8 cellular contexts compared by ENCODE assay signal in the genomic region with DNA sequence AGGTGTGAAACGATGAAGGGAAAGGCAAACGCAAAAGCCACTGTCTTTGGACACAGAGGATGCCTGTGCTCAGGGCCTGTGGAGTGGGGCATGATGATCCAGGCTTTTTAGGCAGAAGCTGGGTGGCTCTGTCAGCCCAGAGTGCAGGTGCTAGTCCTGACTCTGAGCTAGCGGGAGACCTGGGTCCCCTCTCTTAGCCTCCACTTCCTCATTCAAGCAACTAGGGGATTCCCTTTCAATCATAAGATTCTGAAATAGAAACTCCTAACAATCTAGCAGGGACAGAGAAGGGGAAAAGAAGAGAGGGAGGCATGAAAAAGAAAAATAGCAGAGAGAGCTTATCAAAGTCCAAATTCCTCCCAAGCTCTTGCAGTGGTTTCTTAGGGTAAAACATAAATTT. TPM values are rescaled to one million over a fixed set of nuclear protein-coding genes. Genes with fewer than 3 reads are reported as not detected.
A peak's percentile ranks its signal among the peaks of the same experiment; 100 is the strongest.
DNase-seq lines count a peak whose midpoint lies in the region; ATAC-seq and TF ChIP-seq lines count a peak whose summit lies in the region.
"Had no signal": no experiment of that assay in that cellular context is flagged by ENCODE, and none has a peak within 500 bp of the region (broad histone marks: within the 10 kb centered on the region; RNA-seq: fewer than 3 reads in every experiment).

No MANE protein-coding gene starts in this region.

- peak overlapping the region in 5 of 6 donors; percentile 19 to 88 (median 86) for H3K27ac Mint-ChIP-seq in naive B cell
- H3K27ac Mint-ChIP-seq in activated CD8-positive, alpha-beta memory T cell treated with anti-CD3 and anti-CD28 coated beads, Interleukin-2, amount 10 ng/mL, durations not matched to agents 7 days and 5 days = no peak overlapping the region

- TF ChIP-seq POLR2A in thyroid gland (IDR thresholded peaks at IDR 0.05) = no peak

- no peaks in the 10 kb centered on the region for H3K27me3 ChIP-seq in thyroid gland

- no peaks in the 10 kb centered on the region for H3K9me3 Mint-ChIP-seq in naive B cell
- no peaks in the 10 kb centered on the region for H3K9me3 Mint-ChIP-seq in activated CD8-positive, alpha-beta memory T cell treated with anti-CD3 and anti-CD28 coated beads, Interleukin-2, amount 10 ng/mL, durations not matched to agents 7 days and 5 days (ENCODE audit: low read depth)

- H3K9me3 ChIP-seq in thyroid gland = no peaks in the 10 kb centered on the region

- H3K36me3 ChIP-seq in thyroid gland = no peaks in the 10 kb centered on the region

- 89 to 92% methylated on average over 3 of the region's 3 CpGs for WGBS in thyroid gland, 2 donors

- H3K27me3 Mint-ChIP-seq in naive B cell = no peaks in the 10 kb centered on the region
- H3K27me3 Mint-ChIP-seq in activated CD8-positive, alpha-beta memory T cell treated with anti-CD3 and anti-CD28 coated beads, Interleukin-2, amount 10 ng/mL, durations not matched to agents 7 days and 5 days = no peaks in the 10 kb centered on the region

- intact Hi-C loops in thyroid gland (cut with DNase I) = no loop called here

- DNase-seq in naive B cell (peak; percentile 78), caudate nucleus (lab: John Stamatoyannopoulos, UW) (no peak), thyroid gland (no peak)
- DNase-seq in activated CD8-positive, alpha-beta memory T cell treated with anti-CD3 and anti-CD28 coated beads, Interleukin-2, amount 10 ng/mL, durations not matched to agents 7 days and 5 days = no peak
- DNase-seq: KG1 had no signal

- no peaks in the 10 kb centered on the region for H3K36me3 Mint-ChIP-seq in naive B cell
- H3K36me3 Mint-ChIP-seq in activated CD8-positive, alpha-beta memory T cell treated with anti-CD3 and anti-CD28 coated beads, Interleukin-2, amount 10 ng/mL, durations not matched to agents 7 days and 5 days = no peaks in the 10 kb centered on the region

- H3K27ac ChIP-seq in caudate nucleus (ENCODE audit: low read depth, low read length) = no peak overlapping the region
- no peak overlapping the region for H3K27ac ChIP-seq in thyroid gland

- peaks cover 27 to 41% (median 31%) of the 10 kb centered on the region in 3 donors for H3K4me1 Mint-ChIP-seq in naive B cell
- H3K4me1 Mint-ChIP-seq in activated CD8-positive, alpha-beta memory T cell treated with anti-CD3 and anti-CD28 coated beads, Interleukin-2, amount 10 ng/mL, durations not matched to agents 7 days and 5 days = peaks cover 7% of the 10 kb centered on the region

- no peaks in the 10 kb centered on the region for H3K4me1 ChIP-seq in thyroid gland

- no peak for TF ChIP-seq CTCF in thyroid gland (IDR thresholded peaks at IDR 0.05)

- ATAC-seq in GM18861 (IDR thresholded peaks at IDR 0.05; ENCODE audit: unreplicated experiment) (peak; percentile 62), GM21528 (IDR thresholded peaks at IDR 0.05; ENCODE audit: low FRiP score, unreplicated experiment) (peak; percentile 63), HG03175 (IDR thresholded peaks at IDR 0.05; ENCODE audit: unreplicated experiment) (peak; percentile 63), naive B cell (ENCODE audit: low read depth in 2 of 2) (peak; percentile 87)
- ATAC-seq in activated CD8-positive, alpha-beta memory T cell treated with anti-CD3 and anti-CD28 coated beads, Interleukin-2, amount 10 ng/mL, durations not matched to agents 7 days and 5 days = no peak

- peak overlapping the region in 6 of 8 donors; percentile 1 to 51 (median 36) for H3K4me3 Mint-ChIP-seq in naive B cell
- H3K4me3 Mint-ChIP-seq in activated CD8-positive, alpha-beta memory T cell treated with anti-CD3 and anti-CD28 coated beads, Interleukin-2, amount 10 ng/mL, durations not matched to agents 7 days and 5 days = no peak overlapping the region

- H3K4me3 ChIP-seq in thyroid gland (replicated peaks in 1 of 3) = no peak overlapping the region

- CTCF ChIA-PET in activated CD8-positive, alpha-beta memory T cell treated with anti-CD3 and anti-CD28 coated beads, Interleukin-2, amount 10 ng/mL, durations not matched to agents 7 days and 5 days (lab: Charles Lee) = no interaction called here

RNA-seq across cellular contexts. Expression of a gene that starts 7.6 kb away (rescaled TPM):
- polyA plus RNA-seq in naive B cell (ENCODE audit: low read depth in 6 of 6) = 10 to 100 TPM in 1 of 6 donors, 1 to 10 TPM in 5; 2.7 to 10.2 (median 5.4) TPM
- 10 to 100 TPM; 23.3 to 41.8 (median 26.4) TPM for total RNA-seq in thyroid gland
- total RNA-seq in activated CD8-positive, alpha-beta memory T cell treated with anti-CD3 and anti-CD28 coated beads, Interleukin-2, amount 10 ng/mL, durations not matched to agents 7 days and 5 days = 10 to 100 TPM; 24.1 to 28.8 TPM
